In the genomic region with DNA sequence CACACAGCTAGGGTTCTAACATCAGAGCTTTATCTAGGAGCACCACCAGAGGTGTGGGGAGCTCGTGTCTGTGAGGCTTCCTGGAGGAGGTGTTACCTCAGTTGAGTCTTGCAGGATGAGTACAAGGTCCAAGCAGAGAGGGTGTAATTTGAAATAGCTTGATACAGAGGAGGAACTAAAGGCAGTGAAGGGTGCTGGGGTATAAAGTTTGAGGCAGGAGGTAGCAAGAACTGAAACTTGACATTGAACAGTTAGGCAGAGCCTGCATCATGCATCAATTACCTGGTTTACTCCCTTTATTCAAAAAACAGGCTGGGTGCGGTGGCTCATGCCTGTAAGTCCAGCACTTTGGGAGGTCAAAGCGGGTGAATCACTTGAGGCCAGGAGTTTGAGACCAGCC, we compare ENCODE assay signal across 16 cellular contexts.
A peak's percentile ranks its signal among the peaks of the same experiment; 100 is the strongest.
DNase-seq lines count a peak whose midpoint lies in the region; ATAC-seq, FAIRE-seq and TF ChIP-seq lines count a peak whose summit lies in the region.
"Had no signal": no experiment of that assay in that cellular context is flagged by ENCODE, and none has a peak within 500 bp of the region (broad histone marks: within the 10 kb centered on the region; RNA-seq: fewer than 3 reads in every experiment).

No MANE protein-coding gene starts in this region.

- H2BK12ac ChIP-seq in mesenchymal stem cell (ENCODE audit: low read length in 2 of 2), result no peak overlapping the region

- H3K4me1 ChIP-seq in GM23338 (ENCODE audit: insufficient read depth) (peaks cover 24% of the 10 kb centered on the region), GM12878 (ENCODE audit: control insufficient read depth, insufficient read depth, low read length) (no peaks in the 10 kb centered on the region), mesenchymal stem cell (ENCODE audit: control insufficient read depth, insufficient read depth, low read depth, low read length) (no peaks in the 10 kb centered on the region), PC-9 (replicated peaks; ENCODE audit: insufficient read depth) (no peaks in the 10 kb centered on the region)
- H3K4me1 ChIP-seq: BE2C had no signal

- peaks cover 5% of the 10 kb centered on the region; the same call in 1 of the 3 replicates for H3K9me3 Mint-ChIP-seq in GM23338
- no peaks in the 10 kb centered on the region for H3K9me3 Mint-ChIP-seq in stimulated activated naive B cell treated with anti-CD40 and anti-IgM and Interleukin-4, amounts not matched to agents 10 μg/mL and 1 μg/mL and 100 μg/mL, for 72 hours
- H3K9me3 Mint-ChIP-seq in activated T-helper 1 cell treated with anti-CD3 and anti-CD28 coated beads, Interleukin-12 subunit alpha, Interleukin-12 subunit beta, Interleukin-2, Interleukin-4 antibody, amounts not matched to agents 30 ng/mL and 10 ng/mL and 1 ng/mL, durations not matched to agents 14 hours and 24 hours and 36 hours, result no peaks in the 10 kb centered on the region

- no peak overlapping the region for H3K4me3 Mint-ChIP-seq in GM23338
- no peak overlapping the region for H3K4me3 Mint-ChIP-seq in stimulated activated naive B cell treated with anti-CD40 and anti-IgM and Interleukin-4, amounts not matched to agents 10 μg/mL and 1 μg/mL and 100 μg/mL, for 72 hours
- H3K4me3 Mint-ChIP-seq in activated T-helper 1 cell treated with anti-CD3 and anti-CD28 coated beads, Interleukin-12 subunit alpha, Interleukin-12 subunit beta, Interleukin-2, Interleukin-4 antibody, amounts not matched to agents 30 ng/mL and 10 ng/mL and 1 ng/mL, durations not matched to agents 14 hours and 24 hours and 36 hours, result no peak overlapping the region
- H3K4me3 Mint-ChIP-seq: CD4-positive, alpha-beta memory T cell had no signal

- H4K91ac ChIP-seq in mesenchymal stem cell (ENCODE audit: low read length), result no peak overlapping the region

- H3K27me3 ChIP-seq in GM23338 (ENCODE audit: insufficient read depth) (no peaks in the 10 kb centered on the region), GM12878 (replicated peaks in 1 of 2; ENCODE audit: control insufficient read depth in 2 of 2, insufficient read depth in 2 of 2, low read length in 1 of 2) (peaks cover 0 to 2% of the 10 kb centered on the region in 2 experiments; a peak in 1 of 4 replicates), mesenchymal stem cell (ENCODE audit: control insufficient read depth in 1 of 2, insufficient read depth in 1 of 2, low read length in 2 of 2) (no peaks in the 10 kb centered on the region), PC-9 (ENCODE audit: insufficient read depth, low read depth) (no peaks in the 10 kb centered on the region)
- H3K27me3 ChIP-seq: BE2C had no signal

- intact Hi-C loops in GM12878 (cut with micrococcal nuclease; ENCODE audit: unreplicated experiment), result no loop called here
- intact Hi-C loops in activated T-helper 1 cell treated with anti-CD3 and anti-CD28 coated beads, Interleukin-12 subunit alpha, Interleukin-12 subunit beta, Interleukin-2, Interleukin-4 antibody, amounts not matched to agents 30 ng/mL and 10 ng/mL and 1 ng/mL, durations not matched to agents 14 hours and 24 hours and 36 hours (cut with micrococcal nuclease), result no loop called here
- intact Hi-C loops in PC-9 (cut with micrococcal nuclease; ENCODE audit: unreplicated experiment), result no loop called here

- H3F3A ChIP-seq in GM23338 (replicated peaks; ENCODE audit: low read depth), result no peaks in the 10 kb centered on the region
- no peaks in the 10 kb centered on the region for H3F3A ChIP-seq in PC-9 (ENCODE audit: insufficient read depth, low read depth)

- H3K36me3 Mint-ChIP-seq in GM23338 (ENCODE audit: low read depth), result peaks cover 50% of the 10 kb centered on the region
- H3K36me3 Mint-ChIP-seq in stimulated activated naive B cell treated with anti-CD40 and anti-IgM and Interleukin-4, amounts not matched to agents 10 μg/mL and 1 μg/mL and 100 μg/mL, for 72 hours, result peaks cover 9 to 21% of the 10 kb centered on the region in 2 donors
- H3K36me3 Mint-ChIP-seq in activated T-helper 1 cell treated with anti-CD3 and anti-CD28 coated beads, Interleukin-12 subunit alpha, Interleukin-12 subunit beta, Interleukin-2, Interleukin-4 antibody, amounts not matched to agents 30 ng/mL and 10 ng/mL and 1 ng/mL, durations not matched to agents 14 hours and 24 hours and 36 hours (ENCODE audit: low read depth), result no peaks in the 10 kb centered on the region

- H2BK120ac ChIP-seq in mesenchymal stem cell (ENCODE audit: low read depth, low read length), result no peak overlapping the region

- H3K4me2 ChIP-seq in GM23338 (no peak overlapping the region), GM12878 (ENCODE audit: control insufficient read depth, insufficient read depth) (no peak overlapping the region), mesenchymal stem cell (ENCODE audit: low read length, poor library complexity, severe bottlenecking) (no peak overlapping the region), PC-9 (no peak overlapping the region)

- WGBS in GM12878 (ENCODE audit: insufficient coverage, insufficient replicate concordance, low lambda C conversion rate, missing lambda C conversion rate), result 28% methylated on average over 3 of the region's 3 CpGs
- 91% methylated on average over 3 of the region's 3 CpGs for WGBS in mesenchymal stem cell

- FAIRE-seq in GM12878 (lab: Jason Lieb, UNC), result no peak
- FAIRE-seq: A204.1, GM12891, H54 had no signal

- H2AFZ ChIP-seq in GM23338 (no peak overlapping the region), GM12878 (ENCODE audit: control insufficient read depth, low read depth, low read length) (no peak overlapping the region), mesenchymal stem cell (ENCODE audit: low read depth, low read length) (no peak overlapping the region), PC-9 (no peak overlapping the region)

- H3K27ac Mint-ChIP-seq in GM23338, result peak overlapping the region; percentile 37
- H3K27ac Mint-ChIP-seq in stimulated activated naive B cell treated with anti-CD40 and anti-IgM and Interleukin-4, amounts not matched to agents 10 μg/mL and 1 μg/mL and 100 μg/mL, for 72 hours, result no peak overlapping the region
- H3K27ac Mint-ChIP-seq in activated T-helper 1 cell treated with anti-CD3 and anti-CD28 coated beads, Interleukin-12 subunit alpha, Interleukin-12 subunit beta, Interleukin-2, Interleukin-4 antibody, amounts not matched to agents 30 ng/mL and 10 ng/mL and 1 ng/mL, durations not matched to agents 14 hours and 24 hours and 36 hours, result no peak overlapping the region

- TF ChIP-seq CTCF in GM23338 (conservative IDR thresholded peaks at IDR 0.05; ENCODE audit: low read depth in 2 of 2), result no peak
- TF ChIP-seq CTCF in GM12878 (IDR thresholded peaks at IDR 0.05 in 2 of 3, conservative IDR thresholded peaks at IDR 0.05 in 1 of 3; ENCODE audit: control insufficient read depth in 2 of 3, extremely low read depth in 1 of 3, insufficient read depth in 1 of 3, low read depth in 3 of 3, low read length in 3 of 3), result no peak
- TF ChIP-seq CTCF in PC-9 (conservative IDR thresholded peaks at IDR 0.05), result no peak

- no peak for DNase-seq in GM23338 (ENCODE audit: low spot score)
- DNase-seq in GM12878 (ENCODE audit: low read depth, low spot score), result no peak
- no peak for DNase-seq in mesenchymal stem cell
- DNase-seq in stimulated activated naive B cell treated with anti-CD40 and anti-IgM and Interleukin-4, amounts not matched to agents 10 μg/mL and 1 μg/mL and 100 μg/mL, for 72 hours, result peak; percentile 21
- no peak for DNase-seq in NCI-H187 (lab: John Stamatoyannopoulos, UW)
- no peak for DNase-seq in activated T-helper 1 cell treated with anti-CD3 and anti-CD28 coated beads, Interleukin-12 subunit alpha, Interleukin-12 subunit beta, Interleukin-2, Interleukin-4 antibody, amounts not matched to agents 30 ng/mL and 10 ng/mL and 1 ng/mL, durations not matched to agents 14 hours and 24 hours and 36 hours (ENCODE audit: low spot score)
- DNase-seq in PC-9, result no peak
- DNase-seq: BE2C; CD4-positive, alpha-beta memory T cell; DMS79; IMR-90 had no signal

- H3K9me3 ChIP-seq in GM12878 (replicated peaks; ENCODE audit: control insufficient read depth, insufficient read depth, low read length) (no peaks in the 10 kb centered on the region), mesenchymal stem cell (ENCODE audit: control insufficient read depth, low read length) (no peaks in the 10 kb centered on the region), PC-9 (ENCODE audit: insufficient read depth, low read depth) (no peaks in the 10 kb centered on the region)
- H3K9me3 ChIP-seq: BE2C had no signal

- peak overlapping the region; percentile 57 for H2BK15ac ChIP-seq in mesenchymal stem cell (ENCODE audit: low read depth, poor library complexity, severe bottlenecking)

- peaks cover 56% of the 10 kb centered on the region for H3K4me1 Mint-ChIP-seq in GM23338
- peaks cover 31 to 45% of the 10 kb centered on the region in 2 donors for H3K4me1 Mint-ChIP-seq in stimulated activated naive B cell treated with anti-CD40 and anti-IgM and Interleukin-4, amounts not matched to agents 10 μg/mL and 1 μg/mL and 100 μg/mL, for 72 hours
- no peaks in the 10 kb centered on the region for H3K4me1 Mint-ChIP-seq in activated T-helper 1 cell treated with anti-CD3 and anti-CD28 coated beads, Interleukin-12 subunit alpha, Interleukin-12 subunit beta, Interleukin-2, Interleukin-4 antibody, amounts not matched to agents 30 ng/mL and 10 ng/mL and 1 ng/mL, durations not matched to agents 14 hours and 24 hours and 36 hours (ENCODE audit: low read depth)

- BruUV-seq in GM12878 (replicated peaks; lab: Mats Ljungman, UMichigan), result no TSS peak
- BruUV-seq in PC-9 (replicated peaks; lab: Mats Ljungman, UMichigan), result no TSS peak

- no peak for TF ChIP-seq RAD21 in GM12878 (IDR thresholded peaks at IDR 0.05; ENCODE audit: insufficient read depth, low read depth, low read length)

- no peak overlapping the region for H3K27ac ChIP-seq in GM23338 (ENCODE audit: low read depth)
- H3K27ac ChIP-seq in GM12878 (ENCODE audit: control insufficient read depth, insufficient read depth), result no peak overlapping the region
- H3K27ac ChIP-seq in mesenchymal stem cell (ENCODE audit: low read length, poor library complexity, severe bottlenecking), result no peak overlapping the region
- no peak overlapping the region for H3K27ac ChIP-seq in PC-9
- H3K27ac ChIP-seq: C4-2B had no signal

- H3K9ac ChIP-seq in GM12878 (ENCODE audit: control insufficient read depth, insufficient read depth, low read length) (no peak overlapping the region), mesenchymal stem cell (ENCODE audit: low read length) (no peak overlapping the region)

- H3K14ac ChIP-seq in mesenchymal stem cell (ENCODE audit: low read length in 2 of 2), result no peak overlapping the region

- POLR2A ChIA-PET in GM12878 (lab: Charles Lee), result no interaction called here
- POLR2A ChIA-PET in PC-9 (lab: Charles Lee; ENCODE audit: unreplicated experiment), result no interaction called here

- no peak overlapping the region for H2BK5ac ChIP-seq in mesenchymal stem cell (ENCODE audit: low read depth, low read length, poor library complexity, severe bottlenecking)

- in situ Hi-C loops in GM12878 (cut with MboI), result no loop called here

- H4K8ac ChIP-seq in mesenchymal stem cell (ENCODE audit: low read length), result no peak overlapping the region

- ATAC-seq in GM23338 (no peak), GM12878 (peak; percentile 63)
- peak; percentile 99 to 100 for ATAC-seq in stimulated activated naive B cell treated with anti-CD40 and anti-IgM and Interleukin-4, amounts not matched to agents 10 μg/mL and 1 μg/mL and 100 μg/mL, for 72 hours (replicated peaks)
- ATAC-seq: HCT116 had no signal

- no peak for TF ChIP-seq EP300 in GM12878 (IDR thresholded peaks at IDR 0.05; ENCODE audit: borderline replicate concordance in 1 of 2, control insufficient read depth in 1 of 2, low read depth in 2 of 2, low read length in 2 of 2)

- H3K27me3 Mint-ChIP-seq in GM23338 (ENCODE audit: insufficient read depth, low read depth, poor library complexity), result peaks cover 3% of the 10 kb centered on the region
- H3K27me3 Mint-ChIP-seq in stimulated activated naive B cell treated with anti-CD40 and anti-IgM and Interleukin-4, amounts not matched to agents 10 μg/mL and 1 μg/mL and 100 μg/mL, for 72 hours, result no peaks in the 10 kb centered on the region
- H3K27me3 Mint-ChIP-seq in activated T-helper 1 cell treated with anti-CD3 and anti-CD28 coated beads, Interleukin-12 subunit alpha, Interleukin-12 subunit beta, Interleukin-2, Interleukin-4 antibody, amounts not matched to agents 30 ng/mL and 10 ng/mL and 1 ng/mL, durations not matched to agents 14 hours and 24 hours and 36 hours (ENCODE audit: insufficient read depth), result peaks cover 22% of the 10 kb centered on the region
- H3K27me3 Mint-ChIP-seq: CD4-positive, alpha-beta memory T cell had no signal

- H4K20me1 ChIP-seq in GM23338 (replicated peaks; ENCODE audit: insufficient read depth) (no peaks in the 10 kb centered on the region; the same call in 1 of the 2 replicates), GM12878 (ENCODE audit: control insufficient read depth, insufficient read depth) (no peaks in the 10 kb centered on the region), PC-9 (ENCODE audit: insufficient read depth) (no peaks in the 10 kb centered on the region)

- H3K4me3 ChIP-seq in GM23338, result no peak overlapping the region
- H3K4me3 ChIP-seq in GM12878, result no peak overlapping the region
- H3K4me3 ChIP-seq in mesenchymal stem cell (ENCODE audit: insufficient read depth in 1 of 2, low read depth in 1 of 2, low read length in 2 of 2), result no peak overlapping the region
- no peak overlapping the region for H3K4me3 ChIP-seq in PC-9

- H3K18ac ChIP-seq in mesenchymal stem cell (ENCODE audit: low read depth in 1 of 2, low read length in 2 of 2), result no peak overlapping the region

- no peaks in the 10 kb centered on the region for H3K79me2 ChIP-seq in GM23338 (replicated peaks; ENCODE audit: insufficient read depth)
- H3K79me2 ChIP-seq in GM12878 (ENCODE audit: control insufficient read depth, insufficient read depth, low read length), result no peaks in the 10 kb centered on the region
- no peaks in the 10 kb centered on the region for H3K79me2 ChIP-seq in PC-9 (ENCODE audit: low read depth)

- H3K4ac ChIP-seq in mesenchymal stem cell (ENCODE audit: low read depth in 1 of 2, low read length in 2 of 2), result no peak overlapping the region

- H2AK5ac ChIP-seq in mesenchymal stem cell (ENCODE audit: low read length, severe bottlenecking), result no peak overlapping the region

- no peaks in the 10 kb centered on the region for H3K79me1 ChIP-seq in mesenchymal stem cell (replicated peaks; ENCODE audit: low read length, poor library complexity, severe bottlenecking)

- SMC1A ChIA-PET in GM12878 (lab: Charles Lee; ENCODE audit: uncharacterized antibody, unreplicated experiment), result interaction anchor here (0.6 to 0.9 kb wide), 2 partner anchors 147 to 410 kb away, joined by 3 to 5 read pairs; no protein-coding TSS in a partner anchor

- TF ChIP-seq POLR2A in GM12878 (IDR thresholded peaks at IDR 0.05; ENCODE audit: low read depth, low read length), result no peak

- H3K36me3 ChIP-seq in GM23338 (ENCODE audit: insufficient read depth), result peaks cover 1% of the 10 kb centered on the region; the same call in 1 of the 2 replicates
- no peaks in the 10 kb centered on the region for H3K36me3 ChIP-seq in GM12878 (ENCODE audit: control insufficient read depth in 2 of 2, insufficient read depth in 2 of 2, low read length in 1 of 2)
- H3K36me3 ChIP-seq in mesenchymal stem cell (ENCODE audit: control insufficient read depth in 1 of 2, insufficient read depth in 2 of 2, low read depth in 1 of 2, low read length in 2 of 2), result peaks cover 0 to 5% of the 10 kb centered on the region in 2 experiments
- no peaks in the 10 kb centered on the region for H3K36me3 ChIP-seq in PC-9 (ENCODE audit: low read depth)
- H3K36me3 ChIP-seq: BE2C had no signal

- CTCF ChIA-PET in GM12878 (lab: Yijun Ruan, JAX) (no interaction called here), PC-9 (lab: Charles Lee) (no interaction called here)

- H3K9me2 ChIP-seq in GM23338 (ENCODE audit: insufficient read depth), result peaks cover 9% of the 10 kb centered on the region; the same call in 1 of the 2 replicates
- H3K9me2 ChIP-seq in PC-9 (ENCODE audit: insufficient read depth), result no peaks in the 10 kb centered on the region

- H3K23ac ChIP-seq in mesenchymal stem cell (ENCODE audit: low read length in 2 of 2), result no peak overlapping the region

- RAD21 ChIA-PET in GM12878 (lab: Charles Lee; ENCODE audit: unreplicated experiment), result interaction anchor here (1.0 kb wide), 1 partner anchor 444 kb away, joined by 4 read pairs; no protein-coding TSS in a partner anchor
